In the genomic region with DNA sequence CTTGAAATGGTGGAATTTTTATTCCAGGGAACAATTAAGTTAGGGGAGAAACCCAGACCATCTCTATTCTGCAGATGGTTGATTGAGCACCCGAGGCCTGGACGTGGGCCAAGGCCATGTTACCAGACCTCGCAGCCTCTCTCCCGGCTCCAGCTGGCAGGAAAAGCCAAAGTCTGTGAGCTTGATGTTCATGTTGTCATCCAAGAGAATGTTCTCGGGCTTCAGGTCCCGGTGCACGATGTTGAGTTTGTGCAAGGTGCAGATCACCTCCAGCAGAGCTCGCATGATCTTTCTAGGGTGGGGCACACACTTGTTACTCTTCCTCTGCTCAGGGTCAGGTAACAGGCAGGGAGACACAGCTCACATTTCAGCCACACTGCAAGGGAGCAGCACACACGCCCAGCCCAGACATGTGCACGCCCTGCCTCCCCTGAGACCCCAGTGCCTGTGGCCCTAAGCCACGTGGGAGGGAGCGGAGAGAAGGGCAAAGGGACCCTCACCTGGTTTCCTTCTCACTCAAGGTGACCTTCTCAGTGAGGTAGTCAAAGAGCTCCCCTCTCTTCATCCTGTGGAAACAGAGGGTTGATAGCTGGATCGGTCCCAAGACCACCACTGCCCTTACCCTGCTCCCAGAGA, we compare ENCODE assay signal across 15 cellular contexts. TPM values are rescaled to one million over a fixed set of nuclear protein-coding genes. Genes with fewer than 3 reads are reported as not detected.
DNase-seq lines count a peak whose midpoint lies in the region; ATAC-seq and TF ChIP-seq lines count a peak whose summit lies in the region.
"Had no signal": no experiment of that assay in that cellular context is flagged by ENCODE, and none has a peak within 500 bp of the region (broad histone marks: within the 10 kb centered on the region; RNA-seq: fewer than 3 reads in every experiment).

No MANE protein-coding gene starts in this region.

- H3K36me3 ChIP-seq in GM23338 (ENCODE audit: insufficient read depth) (no peaks in the 10 kb centered on the region; the same call in 1 of the 2 replicates), SJCRH30 (no peaks in the 10 kb centered on the region)

- no peaks in the 10 kb centered on the region for H3F3A ChIP-seq in GM23338 (replicated peaks; ENCODE audit: low read depth)

- peaks cover 3% of the 10 kb centered on the region; the same call in 1 of the 3 replicates for H3K9me3 Mint-ChIP-seq in GM23338
- H3K9me3 Mint-ChIP-seq: activated T-cell treated with anti-CD3 and anti-CD28 coated beads, Interleukin-2, amount 50 U/mL, for 4 hours; CD4-positive, alpha-beta T cell had no signal

- no peak for ATAC-seq in GM23338
- no peak for ATAC-seq in HG03342 (IDR thresholded peaks at IDR 0.05; ENCODE audit: unreplicated experiment)
- ATAC-seq: activated T-cell treated with anti-CD3 and anti-CD28 coated beads, Interleukin-2, amount 50 U/mL, for 4 hours had no signal

- peak overlapping the region; percentile 47; the same call in 1 of the 2 replicates for H3K27ac Mint-ChIP-seq in GM23338
- H3K27ac Mint-ChIP-seq: CD4-positive, alpha-beta T cell had no signal

- no peak overlapping the region for H3K4me2 ChIP-seq in GM23338

- no peaks in the 10 kb centered on the region for H3K4me1 Mint-ChIP-seq in GM23338

- no peaks in the 10 kb centered on the region for H3K9me2 ChIP-seq in GM23338 (ENCODE audit: insufficient read depth)

- DNase-seq in GM23338 (ENCODE audit: low spot score): no peak
- peak; percentile 70 for DNase-seq in NCI-H69 (lab: John Stamatoyannopoulos, UW)
- peak in 41 of 42 donors; percentile 37 to 86 (median 67) for DNase-seq in head of caudate nucleus
- peak; percentile 84 for DNase-seq in posterior vena cava (ENCODE audit: low spot score)
- DNase-seq in NCI-H1930 (lab: John Stamatoyannopoulos, UW): no peak
- DNase-seq in SJCRH30: no peak
- DNase-seq in NCI-H146 treated with DMSO at 0.1 percent for 48 hours (lab: John Stamatoyannopoulos, UW; ENCODE audit: unreplicated experiment): no peak
- DNase-seq: activated T-cell treated with anti-CD3 and anti-CD28 coated beads, Interleukin-2, amount 50 U/mL, for 4 hours; CD4-positive, alpha-beta T cell; H7; occipital lobe; T-helper 2 cell had no signal

- H3K79me2 ChIP-seq in GM23338 (replicated peaks; ENCODE audit: insufficient read depth): no peaks in the 10 kb centered on the region

- H3K27ac ChIP-seq in GM23338 (ENCODE audit: low read depth) (no peak overlapping the region), SJCRH30 (no peak overlapping the region)
- H3K27ac ChIP-seq: HL-60 had no signal

- H3K4me3 ChIP-seq in GM23338 (no peak overlapping the region), SJCRH30 (no peak overlapping the region)

- intact Hi-C loops in head of caudate nucleus (cut with DNase I): no loop called here
- intact Hi-C loops in posterior vena cava (cut with DNase I): no loop called here

- H2AFZ ChIP-seq in GM23338: no peak overlapping the region

- no peak overlapping the region for H3K4me3 Mint-ChIP-seq in GM23338
- H3K4me3 Mint-ChIP-seq: activated T-cell treated with anti-CD3 and anti-CD28 coated beads, Interleukin-2, amount 50 U/mL, for 4 hours; CD4-positive, alpha-beta T cell had no signal

- H3K4me1 ChIP-seq in GM23338 (ENCODE audit: insufficient read depth) (no peaks in the 10 kb centered on the region), SJCRH30 (no peaks in the 10 kb centered on the region)

- no peaks in the 10 kb centered on the region for H3K27me3 ChIP-seq in GM23338 (ENCODE audit: insufficient read depth)
- H3K27me3 ChIP-seq in SJCRH30: no peaks in the 10 kb centered on the region

- no peaks in the 10 kb centered on the region for H3K9me3 ChIP-seq in SJCRH30 (replicated peaks)

- H4K20me1 ChIP-seq in GM23338 (replicated peaks; ENCODE audit: insufficient read depth): no peaks in the 10 kb centered on the region

- H3K36me3 Mint-ChIP-seq in GM23338 (ENCODE audit: low read depth): peaks cover 17% of the 10 kb centered on the region

- no peak for TF ChIP-seq CTCF in GM23338 (conservative IDR thresholded peaks at IDR 0.05; ENCODE audit: low read depth in 2 of 2)

- peaks cover 12% of the 10 kb centered on the region for H3K27me3 Mint-ChIP-seq in GM23338 (ENCODE audit: insufficient read depth, low read depth, poor library complexity)
- H3K27me3 Mint-ChIP-seq: CD4-positive, alpha-beta T cell had no signal

TF ChIP-seq in GM23338, 12 proteins besides CTCF, POLR2A, EP300 and RAD21 (continues in another document):
- TF ChIP-seq EZH2phosphoT487 (IDR thresholded peaks at IDR 0.05; ENCODE audit: unreplicated experiment) (no peak), ZNF462 (CRISPR knock-in tag; IDR thresholded peaks at IDR 0.05) (no peak), ZNF331 (CRISPR knock-in tag; IDR thresholded peaks at IDR 0.05; ENCODE audit: low read depth) (no peak)

RNA-seq across cellular contexts. Expression of gene PHKG1, which starts 9.5 kb away (rescaled TPM):
- total RNA-seq in GM23338 (2014; rRNA removed; shearing (Covaris generic)): not detected in 2 replicates
- polyA plus RNA-seq in GM23338 (2016; fragmentation: Nextera tagmentation; extraction: Ambion mirVana): 0.38 TPM in 1 of 2 replicates, not detected in the other
- 1 to 10 TPM; 3.7 to 3.8 TPM for total RNA-seq in posterior vena cava
- 1.1 and 1.4 TPM in 2 replicates for total RNA-seq in SJCRH30 (2014; rRNA removed; shearing (Covaris generic))
- total RNA-seq: NCI-H460 had no signal

RNA-seq across cellular contexts. Expression of gene SUMF2, which starts 19.2 kb away (rescaled TPM):
- 45.7 and 52.9 TPM in 2 replicates for total RNA-seq in GM23338 (2014; rRNA removed; shearing (Covaris generic))
- polyA plus RNA-seq in GM23338 (2016; fragmentation: Nextera tagmentation; extraction: Ambion mirVana): 31.4 and 32.9 TPM in 2 replicates
- 100 to 1,000 TPM in 1 of 2 donors, 10 to 100 TPM in 1; 84.6 to 129 TPM for total RNA-seq in posterior vena cava
- 73.9 and 78.9 TPM in 2 replicates for total RNA-seq in SJCRH30 (2014; rRNA removed; shearing (Covaris generic))

RNA-seq across cellular contexts. Expression of gene CHCHD2, which starts 23.0 kb away (rescaled TPM):
- not detected in 2 replicates for total RNA-seq in GM23338 (2014; rRNA removed; shearing (Covaris generic))
- 0.94 and 1.8 TPM in 2 replicates for polyA plus RNA-seq in GM23338 (2016; fragmentation: Nextera tagmentation; extraction: Ambion mirVana)
- 100 to 1,000 TPM; 219 to 263 TPM for total RNA-seq in posterior vena cava
- total RNA-seq in SJCRH30 (2014; rRNA removed; shearing (Covaris generic)): 603 and 727 TPM in 2 replicates

RNA-seq across cellular contexts. Expression of gene CCT6A, which starts 31.7 kb away (rescaled TPM):
- total RNA-seq in GM23338 (2014; rRNA removed; shearing (Covaris generic)): 266 and 318 TPM in 2 replicates
- polyA plus RNA-seq in GM23338 (2016; fragmentation: Nextera tagmentation; extraction: Ambion mirVana): 497 and 505 TPM in 2 replicates
- total RNA-seq in posterior vena cava: 10 to 100 TPM; 75.9 to 87.9 TPM
- 484 and 522 TPM in 2 replicates for total RNA-seq in SJCRH30 (2014; rRNA removed; shearing (Covaris generic))

RNA-seq across cellular contexts. Expression of gene PSPH, which starts 32.0 kb away (rescaled TPM):
- 143 and 149 TPM in 2 replicates for total RNA-seq in GM23338 (2014; rRNA removed; shearing (Covaris generic))
- polyA plus RNA-seq in GM23338 (2016; fragmentation: Nextera tagmentation; extraction: Ambion mirVana): 35.8 and 38.3 TPM in 2 replicates
- total RNA-seq in posterior vena cava: 1 to 10 TPM; 5.0 to 6.6 TPM
- total RNA-seq in SJCRH30 (2014; rRNA removed; shearing (Covaris generic)): 39.6 and 53.2 TPM in 2 replicates

Comparison
In these comparisons a context has a peak if more than half of its experiments do, and no peak if none do; other contexts are left out.
1. DNase-seq: peak in NCI-H69 (single experiment), head of caudate nucleus (41 of 42) and posterior vena cava (single experiment); none in GM23338 (single experiment), NCI-H1930 (0 of 2), SJCRH30 (0 of 2) and NCI-H146 treated with DMSO at 0.1 percent for 48 hours (single experiment).
2. RNA of gene CHCHD2, which starts 23.0 kb away (total RNA-seq): 603 to 727 TPM in SJCRH30 and 219 to 263 TPM in posterior vena cava; not detected in GM23338; every median in the first group is over 100 times any median in the second.